In genomic region chr14:75182820-75183219, GRCh38 we compare ENCODE assay signal across 10 cellular contexts. TPM values are rescaled to one million over a fixed set of nuclear protein-coding genes. Genes with fewer than 3 reads are reported as not detected.
DNase-seq lines count a peak whose midpoint lies in the region; ATAC-seq, FAIRE-seq and TF ChIP-seq lines count a peak whose summit lies in the region.
"Had no signal": no experiment of that assay in that cellular context is flagged by ENCODE, and none has a peak within 500 bp of the region (broad histone marks: within the 10 kb centered on the region; RNA-seq: fewer than 3 reads in every experiment).

No MANE protein-coding gene starts in this region.

- no peak overlapping the region for H3K4me3 ChIP-seq in adrenal gland
- H3K4me3 ChIP-seq: SJCRH30 had no signal

- H3K9me3 ChIP-seq in adrenal gland (replicated peaks in 1 of 3) = no peaks in the 10 kb centered on the region
- H3K9me3 ChIP-seq: SJCRH30 had no signal

- no peaks in the 10 kb centered on the region for H3K36me3 ChIP-seq in adrenal gland (replicated peaks in 1 of 2)
- H3K36me3 ChIP-seq: SJCRH30 had no signal

- DNase-seq in GM04504 (ENCODE audit: low read depth) = peak; percentile 47
- peak in 6 of 7 donors; percentile 24 to 68 (median 52) for DNase-seq in adrenal gland
- DNase-seq in left cardiac atrium = no peak
- DNase-seq in smooth muscle cell of the brain vasculature (ENCODE audit: low read depth, low spot score) = peak; percentile 24
- no peak for DNase-seq in activated naive CD4-positive, alpha-beta T cell treated with Interleukin-2 at 50 U/mL for 16 hours
- DNase-seq in cortex of kidney (lab: John Stamatoyannopoulos, UW) = no peak
- DNase-seq in effector CD4-positive, alpha-beta T cell = no peak
- DNase-seq in RCC 7860 (ENCODE audit: low spot score) = no peak
- DNase-seq: NCI-H1417, SJCRH30 had no signal

- TF ChIP-seq POLR2A in adrenal gland (IDR thresholded peaks at IDR 0.05) = no peak

- 15 to 27% (median 24%) methylated on average over 1 of the region's 1 CpG for WGBS in adrenal gland, 4 donors

- H3K27me3 ChIP-seq in adrenal gland = no peaks in the 10 kb centered on the region
- H3K27me3 ChIP-seq: SJCRH30 had no signal

- TF ChIP-seq CTCF in adrenal gland (IDR thresholded peaks at IDR 0.05) = no peak

- intact Hi-C loops in adrenal gland (cut with DNase I) (no loop called here), left cardiac atrium (cut with DNase I) (no loop called here)

- H3K4me1 ChIP-seq in adrenal gland (replicated peaks in 1 of 2) = peaks cover 19 to 27% of the 10 kb centered on the region in 2 donors
- H3K4me1 ChIP-seq: SJCRH30 had no signal

- peak; percentile 42 to 67 for ATAC-seq in left cardiac atrium

- no peak for FAIRE-seq in RCC 7860 (lab: Jason Lieb, UNC)

- H3K27ac ChIP-seq in adrenal gland = peak overlapping the region; percentile 21 to 84 (median 43)
- H3K27ac ChIP-seq: SJCRH30 had no signal

RNA-seq across cellular contexts. Expression of gene TMED10, which starts 6.4 kb away (rescaled TPM):
- total RNA-seq in adrenal gland (100 to 1,000 TPM; 156 to 509 (median 319) TPM), left cardiac atrium (100 to 1,000 TPM; 271 to 327 TPM)
- polyA plus RNA-seq in adrenal gland = 100 to 1,000 TPM in 1 of 3 donors, 10 to 100 TPM in 2; 33.7 to 532 (median 65.3) TPM

RNA-seq across cellular contexts. Expression of gene NEK9, which starts 56.0 kb away (rescaled TPM):
- 100 to 1,000 TPM in 4 of 8 donors, 10 to 100 TPM in 4; 66.9 to 165 (median 92.9) TPM for total RNA-seq in adrenal gland
- polyA plus RNA-seq in adrenal gland = 10 to 100 TPM; 51.7 to 73.6 (median 62.6) TPM
- total RNA-seq in left cardiac atrium = 100 to 1,000 TPM in 1 of 2 donors, 10 to 100 TPM in 1; 89.1 to 102 TPM

Comparison
In these comparisons a context has a peak if more than half of its experiments do, and no peak if none do; other contexts are left out.
1. DNase-seq: peak in GM04504 (single experiment), adrenal gland (6 of 7) and smooth muscle cell of the brain vasculature (single experiment); none in left cardiac atrium (single experiment), activated naive CD4-positive, alpha-beta T cell treated with Interleukin-2 at 50 U/mL for 16 hours (single experiment), cortex of kidney (single experiment), effector CD4-positive, alpha-beta T cell (single experiment) and RCC 7860 (single experiment).